ENCODE assay signal across 1 cellular context in genomic region chr15:82852906-82853635, GRCh38.
TF ChIP-seq lines count a peak whose summit lies in the region.

No MANE protein-coding gene starts in this region.

TF ChIP-seq in A549, 52 proteins besides CTCF, POLR2A, EP300 and RAD21 (continued from another document):
- peak; percentile 69 for TF ChIP-seq MAFK (IDR thresholded peaks at IDR 0.05; ENCODE audit: partially characterized antibody)
- TF ChIP-seq RARB (CRISPR knock-in tag; IDR thresholded peaks at IDR 0.05) = no peak
